Comparison of ENCODE assay signal across 21 cellular contexts in genomic region chr14:94052662-94053061, GRCh38. TPM values are rescaled to one million over a fixed set of nuclear protein-coding genes. Genes with fewer than 3 reads are reported as not detected.
DNase-seq lines count a peak whose midpoint lies in the region; ATAC-seq and TF ChIP-seq lines count a peak whose summit lies in the region.
"Had no signal": no experiment of that assay in that cellular context is flagged by ENCODE, and none has a peak within 500 bp of the region (broad histone marks: within the 10 kb centered on the region; RNA-seq: fewer than 3 reads in every experiment).

No MANE protein-coding gene starts in this region.

- POLR2A ChIA-PET in CD8-positive, alpha-beta T cell (lab: Charles Lee), result interaction anchor here (1.0 kb wide), 1 partner anchor 28 kb away, joined by 3 read pairs; the partner anchor contains the start of genes DDX24 and IFI27L1

- TF ChIP-seq CTCF in CD8-positive, alpha-beta T cell (IDR thresholded peaks at IDR 0.05), result no peak
- TF ChIP-seq CTCF in nephron (IDR thresholded peaks at IDR 0.05; ENCODE audit: unreplicated experiment in 3 of 3), result no peak

- peak overlapping the region; percentile 23 for H3K27ac Mint-ChIP-seq in activated CD4-positive, alpha-beta T cell treated with anti-CD3 and anti-CD28 coated beads, Interleukin-2, amount 10 ng/mL, durations not matched to agents 24 days and 14 days
- H3K27ac Mint-ChIP-seq in CD8-positive, alpha-beta T cell, result peak overlapping the region; percentile 61
- H3K27ac Mint-ChIP-seq in activated T-helper 1 cell treated with anti-CD3 and anti-CD28 coated beads, Interleukin-12 subunit alpha, Interleukin-12 subunit beta, Interleukin-2, Interleukin-4 antibody, amounts not matched to agents 30 ng/mL and 10 ng/mL and 1 ng/mL, durations not matched to agents 14 hours and 24 hours and 36 hours, result peak overlapping the region; percentile 46
- H3K27ac Mint-ChIP-seq in nephron, result peak overlapping the region in 2 of 3 experiments; percentile 54 to 85
- H3K27ac Mint-ChIP-seq: stimulated activated memory B cell treated with anti-CD40 and anti-IgM and Interleukin-4, amounts not matched to agents 10 μg/mL and 1 μg/mL and 100 μg/mL, for 72 hours had no signal

- CTCF ChIA-PET in CD8-positive, alpha-beta T cell (lab: Charles Lee), result interaction anchor here (0.7 to 2.6 kb wide), 6 partner anchors 9 to 113 kb away, joined by 3 to 15 read pairs (median 6); no protein-coding TSS in a partner anchor

- no peak overlapping the region for H3K4me3 Mint-ChIP-seq in activated CD4-positive, alpha-beta T cell treated with anti-CD3 and anti-CD28 coated beads, Interleukin-2, amount 10 ng/mL, durations not matched to agents 24 days and 14 days
- H3K4me3 Mint-ChIP-seq in CD8-positive, alpha-beta T cell, result no peak overlapping the region
- no peak overlapping the region for H3K4me3 Mint-ChIP-seq in activated T-helper 1 cell treated with anti-CD3 and anti-CD28 coated beads, Interleukin-12 subunit alpha, Interleukin-12 subunit beta, Interleukin-2, Interleukin-4 antibody, amounts not matched to agents 30 ng/mL and 10 ng/mL and 1 ng/mL, durations not matched to agents 14 hours and 24 hours and 36 hours
- H3K4me3 Mint-ChIP-seq in nephron, result no peak overlapping the region
- H3K4me3 Mint-ChIP-seq: CD8-positive, alpha-beta memory T cell; stimulated activated memory B cell treated with anti-CD40 and anti-IgM and Interleukin-4, amounts not matched to agents 10 μg/mL and 1 μg/mL and 100 μg/mL, for 72 hours had no signal

- H3K27me3 Mint-ChIP-seq in activated CD4-positive, alpha-beta T cell treated with anti-CD3 and anti-CD28 coated beads, Interleukin-2, amount 10 ng/mL, durations not matched to agents 24 days and 14 days, result no peaks in the 10 kb centered on the region
- H3K27me3 Mint-ChIP-seq in CD8-positive, alpha-beta T cell (ENCODE audit: low read depth), result no peaks in the 10 kb centered on the region
- H3K27me3 Mint-ChIP-seq in activated T-helper 1 cell treated with anti-CD3 and anti-CD28 coated beads, Interleukin-12 subunit alpha, Interleukin-12 subunit beta, Interleukin-2, Interleukin-4 antibody, amounts not matched to agents 30 ng/mL and 10 ng/mL and 1 ng/mL, durations not matched to agents 14 hours and 24 hours and 36 hours (ENCODE audit: insufficient read depth), result no peaks in the 10 kb centered on the region
- no peaks in the 10 kb centered on the region for H3K27me3 Mint-ChIP-seq in nephron (ENCODE audit: low read depth)
- H3K27me3 Mint-ChIP-seq: CD8-positive, alpha-beta memory T cell; stimulated activated memory B cell treated with anti-CD40 and anti-IgM and Interleukin-4, amounts not matched to agents 10 μg/mL and 1 μg/mL and 100 μg/mL, for 72 hours had no signal

- no peaks in the 10 kb centered on the region for H3K27me3 ChIP-seq in CD8-positive, alpha-beta T cell (ENCODE audit: insufficient read depth, low read length)
- H3K27me3 ChIP-seq: SJSA1, upper lobe of left lung had no signal

- H3K9me3 ChIP-seq in CD8-positive, alpha-beta T cell (ENCODE audit: low read length), result no peaks in the 10 kb centered on the region
- H3K9me3 ChIP-seq: SJSA1, upper lobe of left lung had no signal

- intact Hi-C loops in activated CD4-positive, alpha-beta T cell treated with anti-CD3 and anti-CD28 coated beads, Interleukin-2, amount 10 ng/mL, durations not matched to agents 24 days and 14 days (cut with micrococcal nuclease), result loop anchor here (2.0 kb wide), 1 partner anchor 16 kb away; no protein-coding TSS in a partner anchor
- intact Hi-C loops in CD8-positive, alpha-beta T cell (cut with DNase I, micrococcal nuclease), result loop anchor here in 1 of 2 experiments (2.0 kb wide), 2 partner anchors 26 to 72 kb away; no protein-coding TSS in a partner anchor
- intact Hi-C loops in activated T-helper 1 cell treated with anti-CD3 and anti-CD28 coated beads, Interleukin-12 subunit alpha, Interleukin-12 subunit beta, Interleukin-2, Interleukin-4 antibody, amounts not matched to agents 30 ng/mL and 10 ng/mL and 1 ng/mL, durations not matched to agents 14 hours and 24 hours and 36 hours (cut with micrococcal nuclease), result loop anchor here (1.0 kb wide), 1 partner anchor 29 kb away; the partner anchor contains the start of genes DDX24 and IFI27L1

- peaks cover 90% of the 10 kb centered on the region for H3K36me3 ChIP-seq in CD8-positive, alpha-beta T cell (ENCODE audit: insufficient read depth, low read length)

- H3K4me3 ChIP-seq in CD8-positive, alpha-beta T cell (ENCODE audit: low read depth, low read length), result no peak overlapping the region
- H3K4me3 ChIP-seq: SJSA1, smooth muscle cell, upper lobe of left lung had no signal

- peaks cover 79% of the 10 kb centered on the region for H3K36me3 Mint-ChIP-seq in activated CD4-positive, alpha-beta T cell treated with anti-CD3 and anti-CD28 coated beads, Interleukin-2, amount 10 ng/mL, durations not matched to agents 24 days and 14 days (ENCODE audit: low read depth)
- peaks cover 92% of the 10 kb centered on the region for H3K36me3 Mint-ChIP-seq in CD8-positive, alpha-beta T cell
- peaks cover 62% of the 10 kb centered on the region for H3K36me3 Mint-ChIP-seq in activated T-helper 1 cell treated with anti-CD3 and anti-CD28 coated beads, Interleukin-12 subunit alpha, Interleukin-12 subunit beta, Interleukin-2, Interleukin-4 antibody, amounts not matched to agents 30 ng/mL and 10 ng/mL and 1 ng/mL, durations not matched to agents 14 hours and 24 hours and 36 hours (ENCODE audit: low read depth)
- peaks cover 87% of the 10 kb centered on the region for H3K36me3 Mint-ChIP-seq in nephron (ENCODE audit: low read depth)

- H3K27ac ChIP-seq in CD8-positive, alpha-beta T cell (ENCODE audit: low read depth, low read length), result no peak overlapping the region
- H3K27ac ChIP-seq: SJSA1, upper lobe of left lung had no signal

- no peak for DNase-seq in activated CD4-positive, alpha-beta T cell treated with anti-CD3 and anti-CD28 coated beads, Interleukin-2, amount 10 ng/mL, durations not matched to agents 24 days and 14 days
- no peak for DNase-seq in activated CD4-positive, alpha-beta T cell treated with anti-CD3 and anti-CD28 coated beads for 48 hours
- peak in 2 of 7 experiments; percentile 0 to 13 for DNase-seq in CD8-positive, alpha-beta T cell
- no peak for DNase-seq in activated T-helper 1 cell treated with anti-CD3 and anti-CD28 coated beads, Interleukin-12 subunit alpha, Interleukin-12 subunit beta, Interleukin-2, Interleukin-4 antibody, amounts not matched to agents 30 ng/mL and 10 ng/mL and 1 ng/mL, durations not matched to agents 14 hours and 24 hours and 36 hours (ENCODE audit: low spot score)
- no peak for DNase-seq in NCI-H2196 treated with DMSO at 0.1 percent for 48 hours (lab: John Stamatoyannopoulos, UW; ENCODE audit: unreplicated experiment)
- DNase-seq in NCI-H2171 treated with DMSO at 0.1 percent for 48 hours (lab: John Stamatoyannopoulos, UW), result no peak
- DNase-seq: CD8-positive, alpha-beta memory T cell; left cardiac atrium; NCI-H2081 treated with DMSO at 0.1 percent for 48 hours; NCI-H69; PC-3; upper lobe of left lung had no signal

- no peaks in the 10 kb centered on the region for H3K9me3 Mint-ChIP-seq in activated CD4-positive, alpha-beta T cell treated with anti-CD3 and anti-CD28 coated beads, Interleukin-2, amount 10 ng/mL, durations not matched to agents 24 days and 14 days
- no peaks in the 10 kb centered on the region for H3K9me3 Mint-ChIP-seq in CD8-positive, alpha-beta T cell
- no peaks in the 10 kb centered on the region for H3K9me3 Mint-ChIP-seq in activated T-helper 1 cell treated with anti-CD3 and anti-CD28 coated beads, Interleukin-12 subunit alpha, Interleukin-12 subunit beta, Interleukin-2, Interleukin-4 antibody, amounts not matched to agents 30 ng/mL and 10 ng/mL and 1 ng/mL, durations not matched to agents 14 hours and 24 hours and 36 hours
- no peaks in the 10 kb centered on the region for H3K9me3 Mint-ChIP-seq in nephron
- H3K9me3 Mint-ChIP-seq: CD8-positive, alpha-beta memory T cell; stimulated activated memory B cell treated with anti-CD40 and anti-IgM and Interleukin-4, amounts not matched to agents 10 μg/mL and 1 μg/mL and 100 μg/mL, for 72 hours had no signal

- ATAC-seq in CD8-positive, alpha-beta T cell, result no peak
- ATAC-seq in GM21529 (IDR thresholded peaks at IDR 0.05; ENCODE audit: unreplicated experiment), result no peak
- ATAC-seq: PC-3; stimulated activated memory B cell treated with anti-CD40 and anti-IgM and Interleukin-4, amounts not matched to agents 10 μg/mL and 1 μg/mL and 100 μg/mL, for 72 hours had no signal

- peaks cover 14% of the 10 kb centered on the region for H3K4me1 ChIP-seq in CD8-positive, alpha-beta T cell (ENCODE audit: insufficient read depth, low read length)
- H3K4me1 ChIP-seq: SJSA1 had no signal

- H3K4me1 Mint-ChIP-seq in activated CD4-positive, alpha-beta T cell treated with anti-CD3 and anti-CD28 coated beads, Interleukin-2, amount 10 ng/mL, durations not matched to agents 24 days and 14 days, result peaks cover 43% of the 10 kb centered on the region
- peaks cover 28% of the 10 kb centered on the region for H3K4me1 Mint-ChIP-seq in CD8-positive, alpha-beta T cell (ENCODE audit: low read depth)
- peaks cover 49% of the 10 kb centered on the region for H3K4me1 Mint-ChIP-seq in activated T-helper 1 cell treated with anti-CD3 and anti-CD28 coated beads, Interleukin-12 subunit alpha, Interleukin-12 subunit beta, Interleukin-2, Interleukin-4 antibody, amounts not matched to agents 30 ng/mL and 10 ng/mL and 1 ng/mL, durations not matched to agents 14 hours and 24 hours and 36 hours (ENCODE audit: low read depth)
- H3K4me1 Mint-ChIP-seq in nephron, result peaks cover 28% of the 10 kb centered on the region

RNA-seq across cellular contexts. Expression of gene OTUB2, which starts 26.5 kb away (rescaled TPM):
- 1.3 and 1.7 TPM in 2 replicates for total RNA-seq in activated CD4-positive, alpha-beta T cell treated with anti-CD3 and anti-CD28 coated beads, Interleukin-2, amount 10 ng/mL, durations not matched to agents 24 days and 14 days
- not detected for total RNA-seq in CD8-positive, alpha-beta T cell
- 1.5 TPM in 2 replicates for total RNA-seq in activated T-helper 1 cell treated with anti-CD3 and anti-CD28 coated beads, Interleukin-12 subunit alpha, Interleukin-12 subunit beta, Interleukin-2, Interleukin-4 antibody, amounts not matched to agents 30 ng/mL and 10 ng/mL and 1 ng/mL, durations not matched to agents 14 hours and 24 hours and 36 hours

RNA-seq across cellular contexts. Expression of gene DDX24, which starts 28.3 kb away (rescaled TPM):
- 262 and 286 TPM in 2 replicates for total RNA-seq in activated CD4-positive, alpha-beta T cell treated with anti-CD3 and anti-CD28 coated beads, Interleukin-2, amount 10 ng/mL, durations not matched to agents 24 days and 14 days
- 100 to 1,000 TPM; 769 to 779 TPM for total RNA-seq in CD8-positive, alpha-beta T cell
- 252 and 271 TPM in 2 replicates for total RNA-seq in activated T-helper 1 cell treated with anti-CD3 and anti-CD28 coated beads, Interleukin-12 subunit alpha, Interleukin-12 subunit beta, Interleukin-2, Interleukin-4 antibody, amounts not matched to agents 30 ng/mL and 10 ng/mL and 1 ng/mL, durations not matched to agents 14 hours and 24 hours and 36 hours

RNA-seq across cellular contexts. Expression of gene IFI27L1, which starts 28.4 kb away (rescaled TPM):
- total RNA-seq in activated CD4-positive, alpha-beta T cell treated with anti-CD3 and anti-CD28 coated beads, Interleukin-2, amount 10 ng/mL, durations not matched to agents 24 days and 14 days, result 24.0 and 28.0 TPM in 2 replicates
- total RNA-seq in CD8-positive, alpha-beta T cell, result 10 to 100 TPM in 1 of 2 experiments, 1 to 10 TPM in 1; 8.4 to 13.4 TPM
- total RNA-seq in activated T-helper 1 cell treated with anti-CD3 and anti-CD28 coated beads, Interleukin-12 subunit alpha, Interleukin-12 subunit beta, Interleukin-2, Interleukin-4 antibody, amounts not matched to agents 30 ng/mL and 10 ng/mL and 1 ng/mL, durations not matched to agents 14 hours and 24 hours and 36 hours, result 22.0 and 22.7 TPM in 2 replicates

RNA-seq across cellular contexts. Expression of gene CCDC197, which starts 55.6 kb away (rescaled TPM):
- not detected in 2 replicates for total RNA-seq in activated CD4-positive, alpha-beta T cell treated with anti-CD3 and anti-CD28 coated beads, Interleukin-2, amount 10 ng/mL, durations not matched to agents 24 days and 14 days
- not detected for total RNA-seq in CD8-positive, alpha-beta T cell
- total RNA-seq in activated T-helper 1 cell treated with anti-CD3 and anti-CD28 coated beads, Interleukin-12 subunit alpha, Interleukin-12 subunit beta, Interleukin-2, Interleukin-4 antibody, amounts not matched to agents 30 ng/mL and 10 ng/mL and 1 ng/mL, durations not matched to agents 14 hours and 24 hours and 36 hours, result 0.13 TPM in 1 of 2 replicates, not detected in the other
- total RNA-seq: A673; CD8-positive, alpha-beta memory T cell; chondrocyte; Daoy; left cardiac atrium; PC-3; posterior vena cava; SJSA1; smooth muscle cell; upper lobe of left lung had no signal

RNA-seq across cellular contexts. Expression of gene IFI27, which starts 57.9 kb away (rescaled TPM):
- 66.9 and 67.3 TPM in 2 replicates for total RNA-seq in activated CD4-positive, alpha-beta T cell treated with anti-CD3 and anti-CD28 coated beads, Interleukin-2, amount 10 ng/mL, durations not matched to agents 24 days and 14 days
- total RNA-seq in CD8-positive, alpha-beta T cell, result under 1 TPM; 0.92 to 0.95 TPM
- total RNA-seq in activated T-helper 1 cell treated with anti-CD3 and anti-CD28 coated beads, Interleukin-12 subunit alpha, Interleukin-12 subunit beta, Interleukin-2, Interleukin-4 antibody, amounts not matched to agents 30 ng/mL and 10 ng/mL and 1 ng/mL, durations not matched to agents 14 hours and 24 hours and 36 hours, result 37.0 and 42.2 TPM in 2 replicates
